Comparison of ENCODE assay signal across 6 cellular contexts in the genomic region with DNA sequence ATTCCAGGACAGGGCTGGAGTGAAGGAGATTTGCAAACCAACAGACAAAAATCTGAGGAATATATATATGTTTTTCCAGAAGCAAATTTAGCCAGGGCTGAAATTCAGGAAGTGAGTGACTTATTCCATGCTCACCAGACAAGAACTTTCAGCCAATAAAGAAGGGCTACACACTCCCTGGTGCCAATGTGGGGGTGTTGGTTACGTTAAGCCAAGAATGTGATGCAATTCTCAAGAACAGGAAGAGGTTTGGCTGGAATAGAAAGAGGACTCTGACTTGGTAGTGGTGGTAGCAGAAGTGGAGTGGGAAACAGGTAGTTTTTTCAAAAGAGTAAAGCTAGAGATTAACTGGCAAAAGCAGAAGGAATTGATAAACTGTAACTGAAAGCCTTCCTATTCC.
DNase-seq lines count a peak whose midpoint lies in the region; ATAC-seq and TF ChIP-seq lines count a peak whose summit lies in the region.
"Not testable (repeated sequence)": the region's sequence is repeated elsewhere in the genome, so short reads cannot be mapped to it uniquely, and the experiment has no call there.

No MANE protein-coding gene starts in this region.

- not testable (repeated sequence) for H3K27ac ChIP-seq in RWPE2 (ENCODE audit: poor library complexity, severe bottlenecking); foreskin keratinocyte; heart right ventricle; gastrocnemius medialis

- intact Hi-C loops in heart right ventricle (cut with DNase I); mucosa of descending colon (cut with DNase I, micrococcal nuclease); gastrocnemius medialis (cut with DNase I; ENCODE audit: low total_unique reads): not testable (repeated sequence)

- peak; percentile 87 for ATAC-seq in RWPE2 (ENCODE audit: low read depth)
- peak; percentile 39 for ATAC-seq in foreskin keratinocyte
- ATAC-seq in heart right ventricle: peak; percentile 63 to 86 (median 76)
- peak; percentile 81 for ATAC-seq in left lobe of liver
- ATAC-seq in mucosa of descending colon: peak; percentile 72
- peak; percentile 67 to 73 for ATAC-seq in gastrocnemius medialis

- not testable (repeated sequence) for TF ChIP-seq CTCF in RWPE2 (IDR thresholded peaks at IDR 0.05; ENCODE audit: poor library complexity, severe bottlenecking); foreskin keratinocyte (conservative IDR thresholded peaks at IDR 0.05); heart right ventricle (IDR thresholded peaks at IDR 0.05); mucosa of descending colon (IDR thresholded peaks at IDR 0.05); gastrocnemius medialis (IDR thresholded peaks at IDR 0.05 in 4 of 5, conservative IDR thresholded peaks at IDR 0.05 in 1 of 5)

- not testable (repeated sequence) for H3K27me3 ChIP-seq in RWPE2 (ENCODE audit: insufficient read depth, poor library complexity, severe bottlenecking); foreskin keratinocyte; heart right ventricle; gastrocnemius medialis

- H3K36me3 ChIP-seq in RWPE2 (ENCODE audit: low read depth); heart right ventricle; mucosa of descending colon (ENCODE audit: low read depth); gastrocnemius medialis: not testable (repeated sequence)

- WGBS in heart right ventricle, 2 donors: no CpG with 5 or more reads among the region's 1 CpG

- TF ChIP-seq POLR2A in gastrocnemius medialis (IDR thresholded peaks at IDR 0.05): not testable (repeated sequence)

- not testable (repeated sequence) for H3K9me3 ChIP-seq in RWPE2 (ENCODE audit: severe bottlenecking); heart right ventricle; mucosa of descending colon; gastrocnemius medialis

- H3K4me1 ChIP-seq in RWPE2 (ENCODE audit: insufficient read depth, poor library complexity, severe bottlenecking); foreskin keratinocyte; heart right ventricle; mucosa of descending colon (ENCODE audit: low read depth); gastrocnemius medialis: not testable (repeated sequence)

- not testable (repeated sequence) for H3K4me3 ChIP-seq in RWPE2 (ENCODE audit: severe bottlenecking); heart right ventricle; mucosa of descending colon; gastrocnemius medialis

- in situ Hi-C loops in gastrocnemius medialis (cut with MboI; ENCODE audit: low sequenced_read_pairs in 4 of 4): not testable (repeated sequence)

- not testable (repeated sequence) for DNase-seq in RWPE2 (ENCODE audit: low spot score); foreskin keratinocyte; heart right ventricle; left lobe of liver (ENCODE audit: low spot score); mucosa of descending colon; gastrocnemius medialis
